8 cellular contexts compared by ENCODE assay signal in genomic region chr1:8873506-8874229, GRCh38. TPM values are rescaled to one million over a fixed set of nuclear protein-coding genes. Genes with fewer than 3 reads are reported as not detected.
DNase-seq lines count a peak whose midpoint lies in the region; ATAC-seq and TF ChIP-seq lines count a peak whose summit lies in the region.

No MANE protein-coding gene starts in this region.

- peak overlapping the region; percentile 89 for H3K27ac Mint-ChIP-seq in activated naive CD8-positive, alpha-beta T cell

- no peaks in the 10 kb centered on the region for H3K27me3 ChIP-seq in heart left ventricle
- no peaks in the 10 kb centered on the region for H3K27me3 ChIP-seq in prostate gland (replicated peaks; ENCODE audit: insufficient read depth)
- no peaks in the 10 kb centered on the region for H3K27me3 ChIP-seq in upper lobe of left lung

- POLR2A ChIA-PET in HEK293T (lab: Yijun Ruan, JAX), result interaction anchor here (0.6 to 1.5 kb wide), 4 partner anchors 8 to 13 kb away, joined by 3 to 7 read pairs (median 3); no protein-coding TSS in a partner anchor

- H3K27ac ChIP-seq in heart left ventricle (peak overlapping the region in 11 of 12 donors; percentile 12 to 100 (median 38)), prostate gland (peak overlapping the region in 1 of 2 donors; percentile 11), upper lobe of left lung (peak overlapping the region; percentile 59 to 97 (median 80))

- H3K36me3 ChIP-seq in heart left ventricle (peaks cover 4 to 76% (median 62%) of the 10 kb centered on the region in 9 donors), prostate gland (peaks cover 6 to 28% of the 10 kb centered on the region in 2 donors), upper lobe of left lung (peaks cover 34 to 67% (median 50%) of the 10 kb centered on the region in 4 donors)

- H3K9me3 Mint-ChIP-seq in activated naive CD8-positive, alpha-beta T cell (ENCODE audit: low read depth), result no peaks in the 10 kb centered on the region

- TF ChIP-seq EP300 in upper lobe of left lung (IDR thresholded peaks at IDR 0.05), result peak in 1 of 4 donors; percentile 68

- peaks cover 67% of the 10 kb centered on the region for H3K4me1 Mint-ChIP-seq in activated naive CD8-positive, alpha-beta T cell (ENCODE audit: low read depth)

- H3K36me3 Mint-ChIP-seq in activated naive CD8-positive, alpha-beta T cell, result peaks cover 34% of the 10 kb centered on the region

- H3K27me3 Mint-ChIP-seq in activated naive CD8-positive, alpha-beta T cell, result no peaks in the 10 kb centered on the region

- no peak for TF ChIP-seq POLR2A in heart left ventricle (IDR thresholded peaks at IDR 0.05)
- TF ChIP-seq POLR2A in prostate gland (IDR thresholded peaks at IDR 0.05), result peak; percentile 36
- no peak for TF ChIP-seq POLR2A in upper lobe of left lung (IDR thresholded peaks at IDR 0.05)

- intact Hi-C loops in heart left ventricle (cut with DNase I), result loop anchor here in 1 of 10 donors (2.0 kb wide), 1 partner anchor 15 kb away; no protein-coding TSS in a partner anchor
- intact Hi-C loops in prostate gland (cut with DNase I), result no loop called here

- WGBS in heart left ventricle, 4 donors, result 21 to 38% (median 30%) methylated on average over 5 of the region's 5 CpGs
- 22% methylated on average over 5 of the region's 5 CpGs for WGBS in prostate gland
- 19 to 30% methylated on average over 4 to 5 of the region's 5 CpGs for WGBS in upper lobe of left lung, 2 donors

- DNase-seq in HEK293T (ENCODE audit: extremely low spot score) (no peak), SKM-1 treated with dmso at 0.1 percent for 144 hours (lab: John Stamatoyannopoulos, UW; ENCODE audit: unreplicated experiment) (peak; percentile 68), heart left ventricle (peak; percentile 69 to 93 (median 73)), prostate gland (ENCODE audit: low spot score) (peak; percentile 80), upper lobe of left lung (peak in 1 of 2 donors; percentile 98)

- no peaks in the 10 kb centered on the region for H3K9me3 ChIP-seq in heart left ventricle
- H3K9me3 ChIP-seq in prostate gland, result no peaks in the 10 kb centered on the region
- no peaks in the 10 kb centered on the region for H3K9me3 ChIP-seq in upper lobe of left lung

- CTCF ChIA-PET in HEK293T (lab: Yijun Ruan, JAX), result interaction anchor here (0.7 kb wide), 1 partner anchor 15 kb away, joined by 3 read pairs; no protein-coding TSS in a partner anchor

- peak in 3 of 4 donors; percentile 65 to 76 (median 69) for ATAC-seq in heart left ventricle
- peak; percentile 76 to 86 for ATAC-seq in upper lobe of left lung (ENCODE audit: low FRiP score in 2 of 2)
- no peak for ATAC-seq in GM21381 (IDR thresholded peaks at IDR 0.05; ENCODE audit: unreplicated experiment)
- no peak for ATAC-seq in GM21717 (IDR thresholded peaks at IDR 0.05; ENCODE audit: unreplicated experiment)

- peak overlapping the region; percentile 96 for H3K4me3 Mint-ChIP-seq in activated naive CD8-positive, alpha-beta T cell

- TF ChIP-seq CTCF in heart left ventricle (IDR thresholded peaks at IDR 0.05) (no peak), prostate gland (IDR thresholded peaks at IDR 0.05) (no peak), upper lobe of left lung (IDR thresholded peaks at IDR 0.05) (no peak)

- H3K4me1 ChIP-seq in heart left ventricle (peaks cover 7 to 67% (median 48%) of the 10 kb centered on the region in 12 donors), prostate gland (replicated peaks) (no peaks in the 10 kb centered on the region), upper lobe of left lung (peaks cover 59 to 67% (median 63%) of the 10 kb centered on the region in 4 donors)

- H3K4me3 ChIP-seq in heart left ventricle (peak overlapping the region in 1 of 12 donors; percentile 6), prostate gland (no peak overlapping the region), upper lobe of left lung (peak overlapping the region in 1 of 4 donors; percentile 23)

TF ChIP-seq in HEK293T, 16 proteins besides CTCF, POLR2A, EP300 and RAD21:
- TF ChIP-seq FOXM1 (IDR thresholded peaks at IDR 0.05; ENCODE audit: borderline replicate concordance) (no peak), PKNOX1 (IDR thresholded peaks at IDR 0.05) (peak; percentile 56)
TF ChIP-seq in HEK293T: peak in this region for 1.

RNA-seq across cellular contexts. Expression of gene ENO1, which starts 4.8 kb away (rescaled TPM):
- total RNA-seq in heart left ventricle, result 100 to 1,000 TPM in 8 of 9 donors, 10 to 100 TPM in 1; 92.2 to 557 (median 174) TPM
- 100 to 1,000 TPM in 1 of 2 donors, 10 to 100 TPM in 1; 71.1 to 547 TPM for polyA plus RNA-seq in heart left ventricle
- total RNA-seq in prostate gland, result 100 to 1,000 TPM; 386 to 423 TPM
- 1,000 to 10,000 TPM in 1 of 6 donors, 100 to 1,000 TPM in 5; 259 to 1,187 (median 717) TPM for total RNA-seq in upper lobe of left lung

RNA-seq across cellular contexts. Expression of gene RERE, which starts 56.2 kb away (rescaled TPM):
- total RNA-seq in heart left ventricle (100 to 1,000 TPM in 8 of 9 donors, 10 to 100 TPM in 1; 65.9 to 236 (median 135) TPM), prostate gland (100 to 1,000 TPM; 207 to 322 TPM), upper lobe of left lung (100 to 1,000 TPM in 4 of 6 donors, 10 to 100 TPM in 2; 75.5 to 222 (median 104) TPM)
- polyA plus RNA-seq in heart left ventricle, result 100 to 1,000 TPM in 1 of 2 donors, 10 to 100 TPM in 1; 53.5 to 120 TPM

Comparison
In these comparisons a context has a peak if more than half of its experiments do, and no peak if none do; other contexts are left out.
1. ATAC-seq: peak in heart left ventricle (3 of 4) and upper lobe of left lung (2 of 2); none in GM21381 (single experiment) and GM21717 (single experiment).